ENCODE assay signal across 1 cellular context in the genomic region with DNA sequence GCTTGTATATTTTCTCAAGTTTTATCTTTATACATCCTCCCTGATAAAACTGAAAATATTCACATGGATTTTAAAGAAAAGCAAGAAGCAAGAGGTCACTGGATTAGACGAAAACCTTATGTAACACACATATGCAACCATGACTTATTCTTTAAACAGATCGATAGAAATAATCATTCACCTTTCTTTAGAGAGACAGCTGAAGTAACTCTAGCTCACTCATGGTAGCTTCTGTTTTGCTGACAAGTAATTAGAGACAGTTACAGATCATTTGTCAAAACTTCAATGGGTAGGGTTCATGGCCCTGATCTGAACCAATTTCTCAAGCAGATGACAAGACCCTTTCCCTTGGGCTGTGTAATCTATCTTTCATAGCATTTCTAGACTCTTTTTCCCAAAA.
TF ChIP-seq lines count a peak whose summit lies in the region.

No MANE protein-coding gene starts in this region.

TF ChIP-seq in HepG2, 621 proteins besides CTCF, POLR2A, EP300 and RAD21 (continued from another document and continues in another):
- TF ChIP-seq, protein P1, sequence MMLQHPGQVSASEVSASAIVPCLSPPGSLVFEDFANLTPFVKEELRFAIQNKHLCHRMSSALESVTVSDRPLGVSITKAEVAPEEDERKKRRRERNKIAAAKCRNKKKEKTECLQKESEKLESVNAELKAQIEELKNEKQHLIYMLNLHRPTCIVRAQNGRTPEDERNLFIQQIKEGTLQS (CRISPR knock-in tag; IDR thresholded peaks at IDR 0.05) = no peak
- no peak for TF ChIP-seq SAP130 (CRISPR knock-in tag; IDR thresholded peaks at IDR 0.05; ENCODE audit: low read depth)
- TF ChIP-seq GTF3A (CRISPR knock-in tag; conservative IDR thresholded peaks at IDR 0.05) = no peak
- TF ChIP-seq, protein P2, sequence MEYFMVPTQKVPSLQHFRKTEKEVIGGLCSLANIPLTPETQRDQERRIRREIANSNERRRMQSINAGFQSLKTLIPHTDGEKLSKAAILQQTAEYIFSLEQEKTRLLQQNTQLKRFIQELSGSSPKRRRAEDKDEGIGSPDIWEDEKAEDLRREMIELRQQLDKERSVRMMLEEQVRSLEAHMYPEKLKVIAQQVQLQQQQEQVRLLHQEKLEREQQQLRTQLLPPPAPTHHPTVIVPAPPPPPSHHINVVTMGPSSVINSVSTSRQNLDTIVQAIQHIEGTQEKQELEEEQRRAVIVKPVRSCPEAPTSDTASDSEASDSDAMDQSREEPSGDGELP (IDR thresholded peaks at IDR 0.05; ENCODE audit: borderline replicate concordance, low read depth) = 0 out of 2 replicates have a peak, but pooled peaks have one; percentile 19
- peak; percentile 75 for TF ChIP-seq KAT2B (IDR thresholded peaks at IDR 0.05; ENCODE audit: borderline replicate concordance, low read depth, low read length)
- TF ChIP-seq, protein P3, sequence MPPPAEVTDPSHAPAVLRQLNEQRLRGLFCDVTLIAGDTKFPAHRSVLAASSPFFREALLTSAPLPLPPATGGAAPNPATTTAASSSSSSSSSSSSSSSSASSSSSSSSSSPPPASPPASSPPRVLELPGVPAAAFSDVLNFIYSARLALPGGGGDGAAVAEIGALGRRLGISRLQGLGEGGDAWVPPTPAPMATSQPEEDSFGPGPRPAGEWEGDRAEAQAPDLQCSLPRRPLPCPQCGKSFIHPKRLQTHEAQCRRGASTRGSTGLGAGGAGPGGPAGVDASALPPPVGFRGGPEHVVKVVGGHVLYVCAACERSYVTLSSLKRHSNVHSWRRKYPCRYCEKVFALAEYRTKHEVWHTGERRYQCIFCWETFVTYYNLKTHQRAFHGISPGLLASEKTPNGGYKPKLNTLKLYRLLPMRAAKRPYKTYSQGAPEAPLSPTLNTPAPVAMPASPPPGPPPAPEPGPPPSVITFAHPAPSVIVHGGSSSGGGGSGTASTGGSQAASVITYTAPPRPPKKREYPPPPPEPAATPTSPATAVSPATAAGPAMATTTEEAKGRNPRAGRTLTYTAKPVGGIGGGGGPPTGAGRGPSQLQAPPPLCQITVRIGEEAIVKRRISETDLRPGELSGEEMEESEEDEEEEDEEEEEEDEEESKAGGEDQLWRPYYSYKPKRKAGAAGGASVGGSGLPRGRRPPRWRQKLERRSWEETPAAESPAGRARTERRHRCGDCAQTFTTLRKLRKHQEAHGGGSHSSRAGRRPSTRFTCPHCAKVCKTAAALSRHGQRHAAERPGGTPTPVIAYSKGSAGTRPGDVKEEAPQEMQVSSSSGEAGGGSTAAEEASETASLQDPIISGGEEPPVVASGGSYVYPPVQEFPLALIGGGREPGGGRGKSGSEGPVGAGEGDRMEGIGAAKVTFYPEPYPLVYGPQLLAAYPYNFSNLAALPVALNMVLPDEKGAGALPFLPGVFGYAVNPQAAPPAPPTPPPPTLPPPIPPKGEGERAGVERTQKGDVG (CRISPR knock-in tag; IDR thresholded peaks at IDR 0.05; ENCODE audit: borderline replicate concordance) = no peak
- TF ChIP-seq PCBP2 (optimal IDR thresholded peaks at IDR 0.05; ENCODE audit: low read depth, low read length, poor library complexity, severe bottlenecking) = no peak
- TF ChIP-seq STAG1 (CRISPR knock-in tag; IDR thresholded peaks at IDR 0.05) = no peak
- TF ChIP-seq BCL6 (CRISPR knock-in tag; IDR thresholded peaks at IDR 0.05) = peak; percentile 55
- no peak for TF ChIP-seq ZNF496 (CRISPR knock-in tag; IDR thresholded peaks at IDR 0.05; ENCODE audit: insufficient replicate concordance)
- no peak for TF ChIP-seq ZNF674 (CRISPR knock-in tag; IDR thresholded peaks at IDR 0.05; ENCODE audit: low read depth)
- no peak for TF ChIP-seq ZNF264 (CRISPR knock-in tag; IDR thresholded peaks at IDR 0.05)
- TF ChIP-seq, protein P4, sequence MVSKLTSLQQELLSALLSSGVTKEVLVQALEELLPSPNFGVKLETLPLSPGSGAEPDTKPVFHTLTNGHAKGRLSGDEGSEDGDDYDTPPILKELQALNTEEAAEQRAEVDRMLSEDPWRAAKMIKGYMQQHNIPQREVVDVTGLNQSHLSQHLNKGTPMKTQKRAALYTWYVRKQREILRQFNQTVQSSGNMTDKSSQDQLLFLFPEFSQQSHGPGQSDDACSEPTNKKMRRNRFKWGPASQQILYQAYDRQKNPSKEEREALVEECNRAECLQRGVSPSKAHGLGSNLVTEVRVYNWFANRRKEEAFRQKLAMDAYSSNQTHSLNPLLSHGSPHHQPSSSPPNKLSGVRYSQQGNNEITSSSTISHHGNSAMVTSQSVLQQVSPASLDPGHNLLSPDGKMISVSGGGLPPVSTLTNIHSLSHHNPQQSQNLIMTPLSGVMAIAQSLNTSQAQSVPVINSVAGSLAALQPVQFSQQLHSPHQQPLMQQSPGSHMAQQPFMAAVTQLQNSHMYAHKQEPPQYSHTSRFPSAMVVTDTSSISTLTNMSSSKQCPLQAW (CRISPR knock-in tag; IDR thresholded peaks at IDR 0.05) = no peak
- TF ChIP-seq KLF6 (CRISPR knock-in tag; IDR thresholded peaks at IDR 0.05) = no peak
- no peak for TF ChIP-seq SKI (IDR thresholded peaks at IDR 0.05; ENCODE audit: partially characterized antibody)
- TF ChIP-seq CREB1 (IDR thresholded peaks at IDR 0.05) = no peak
- TF ChIP-seq CREB1 (CRISPR knock-in tag; IDR thresholded peaks at IDR 0.05) = 0 out of 2 replicates have a peak, but pooled peaks have one; percentile 13
- no peak for TF ChIP-seq RFXAP (CRISPR knock-in tag; IDR thresholded peaks at IDR 0.05; ENCODE audit: borderline replicate concordance)
- TF ChIP-seq PHB2 (IDR thresholded peaks at IDR 0.05; ENCODE audit: partially characterized antibody) = no peak
- no peak for TF ChIP-seq ZNF143 (CRISPR knock-in tag; IDR thresholded peaks at IDR 0.05)
- TF ChIP-seq, protein P5, sequence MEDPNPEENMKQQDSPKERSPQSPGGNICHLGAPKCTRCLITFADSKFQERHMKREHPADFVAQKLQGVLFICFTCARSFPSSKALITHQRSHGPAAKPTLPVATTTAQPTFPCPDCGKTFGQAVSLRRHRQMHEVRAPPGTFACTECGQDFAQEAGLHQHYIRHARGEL (CRISPR knock-in tag; IDR thresholded peaks at IDR 0.05) = no peak
- no peak for TF ChIP-seq PITX1 (CRISPR knock-in tag; IDR thresholded peaks at IDR 0.05)
- TF ChIP-seq RBM22 (optimal IDR thresholded peaks at IDR 0.05; ENCODE audit: low read length) = no peak
- TF ChIP-seq ZNF431 (CRISPR knock-in tag; IDR thresholded peaks at IDR 0.05; ENCODE audit: borderline replicate concordance, low read depth) = no peak
- no peak for TF ChIP-seq ZNF879 (CRISPR knock-in tag; IDR thresholded peaks at IDR 0.05)
- TF ChIP-seq, protein P6, sequence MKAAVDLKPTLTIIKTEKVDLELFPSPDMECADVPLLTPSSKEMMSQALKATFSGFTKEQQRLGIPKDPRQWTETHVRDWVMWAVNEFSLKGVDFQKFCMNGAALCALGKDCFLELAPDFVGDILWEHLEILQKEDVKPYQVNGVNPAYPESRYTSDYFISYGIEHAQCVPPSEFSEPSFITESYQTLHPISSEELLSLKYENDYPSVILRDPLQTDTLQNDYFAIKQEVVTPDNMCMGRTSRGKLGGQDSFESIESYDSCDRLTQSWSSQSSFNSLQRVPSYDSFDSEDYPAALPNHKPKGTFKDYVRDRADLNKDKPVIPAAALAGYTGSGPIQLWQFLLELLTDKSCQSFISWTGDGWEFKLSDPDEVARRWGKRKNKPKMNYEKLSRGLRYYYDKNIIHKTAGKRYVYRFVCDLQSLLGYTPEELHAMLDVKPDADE (CRISPR knock-in tag; IDR thresholded peaks at IDR 0.05) = no peak
- TF ChIP-seq POLR2AphosphoS2 (IDR thresholded peaks at IDR 0.05; ENCODE audit: low read depth, low read length) = no peak
- TF ChIP-seq MIXL1 (CRISPR knock-in tag; IDR thresholded peaks at IDR 0.05) = peak; percentile 72
- TF ChIP-seq, protein P7, sequence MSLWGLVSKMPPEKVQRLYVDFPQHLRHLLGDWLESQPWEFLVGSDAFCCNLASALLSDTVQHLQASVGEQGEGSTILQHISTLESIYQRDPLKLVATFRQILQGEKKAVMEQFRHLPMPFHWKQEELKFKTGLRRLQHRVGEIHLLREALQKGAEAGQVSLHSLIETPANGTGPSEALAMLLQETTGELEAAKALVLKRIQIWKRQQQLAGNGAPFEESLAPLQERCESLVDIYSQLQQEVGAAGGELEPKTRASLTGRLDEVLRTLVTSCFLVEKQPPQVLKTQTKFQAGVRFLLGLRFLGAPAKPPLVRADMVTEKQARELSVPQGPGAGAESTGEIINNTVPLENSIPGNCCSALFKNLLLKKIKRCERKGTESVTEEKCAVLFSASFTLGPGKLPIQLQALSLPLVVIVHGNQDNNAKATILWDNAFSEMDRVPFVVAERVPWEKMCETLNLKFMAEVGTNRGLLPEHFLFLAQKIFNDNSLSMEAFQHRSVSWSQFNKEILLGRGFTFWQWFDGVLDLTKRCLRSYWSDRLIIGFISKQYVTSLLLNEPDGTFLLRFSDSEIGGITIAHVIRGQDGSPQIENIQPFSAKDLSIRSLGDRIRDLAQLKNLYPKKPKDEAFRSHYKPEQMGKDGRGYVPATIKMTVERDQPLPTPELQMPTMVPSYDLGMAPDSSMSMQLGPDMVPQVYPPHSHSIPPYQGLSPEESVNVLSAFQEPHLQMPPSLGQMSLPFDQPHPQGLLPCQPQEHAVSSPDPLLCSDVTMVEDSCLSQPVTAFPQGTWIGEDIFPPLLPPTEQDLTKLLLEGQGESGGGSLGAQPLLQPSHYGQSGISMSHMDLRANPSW (CRISPR knock-in tag; IDR thresholded peaks at IDR 0.05; ENCODE audit: borderline replicate concordance) = no peak
- TF ChIP-seq SCMH1 (CRISPR knock-in tag; IDR thresholded peaks at IDR 0.05; ENCODE audit: borderline replicate concordance) = no peak
- TF ChIP-seq, protein P8, sequence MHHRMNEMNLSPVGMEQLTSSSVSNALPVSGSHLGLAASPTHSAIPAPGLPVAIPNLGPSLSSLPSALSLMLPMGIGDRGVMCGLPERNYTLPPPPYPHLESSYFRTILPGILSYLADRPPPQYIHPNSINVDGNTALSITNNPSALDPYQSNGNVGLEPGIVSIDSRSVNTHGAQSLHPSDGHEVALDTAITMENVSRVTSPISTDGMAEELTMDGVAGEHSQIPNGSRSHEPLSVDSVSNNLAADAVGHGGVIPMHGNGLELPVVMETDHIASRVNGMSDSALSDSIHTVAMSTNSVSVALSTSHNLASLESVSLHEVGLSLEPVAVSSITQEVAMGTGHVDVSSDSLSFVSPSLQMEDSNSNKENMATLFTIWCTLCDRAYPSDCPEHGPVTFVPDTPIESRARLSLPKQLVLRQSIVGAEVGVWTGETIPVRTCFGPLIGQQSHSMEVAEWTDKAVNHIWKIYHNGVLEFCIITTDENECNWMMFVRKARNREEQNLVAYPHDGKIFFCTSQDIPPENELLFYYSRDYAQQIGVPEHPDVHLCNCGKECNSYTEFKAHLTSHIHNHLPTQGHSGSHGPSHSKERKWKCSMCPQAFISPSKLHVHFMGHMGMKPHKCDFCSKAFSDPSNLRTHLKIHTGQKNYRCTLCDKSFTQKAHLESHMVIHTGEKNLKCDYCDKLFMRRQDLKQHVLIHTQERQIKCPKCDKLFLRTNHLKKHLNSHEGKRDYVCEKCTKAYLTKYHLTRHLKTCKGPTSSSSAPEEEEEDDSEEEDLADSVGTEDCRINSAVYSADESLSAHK (CRISPR knock-in tag; IDR thresholded peaks at IDR 0.05; ENCODE audit: borderline replicate concordance) = no peak
- TF ChIP-seq GZF1 (CRISPR knock-in tag; IDR thresholded peaks at IDR 0.05) = no peak
- no peak for TF ChIP-seq ZNF232 (CRISPR knock-in tag; IDR thresholded peaks at IDR 0.05; ENCODE audit: borderline replicate concordance)
- no peak for TF ChIP-seq DR1 (CRISPR knock-in tag; IDR thresholded peaks at IDR 0.05)
- no peak for TF ChIP-seq ZNF564 (CRISPR knock-in tag; IDR thresholded peaks at IDR 0.05)
- TF ChIP-seq, protein P9, sequence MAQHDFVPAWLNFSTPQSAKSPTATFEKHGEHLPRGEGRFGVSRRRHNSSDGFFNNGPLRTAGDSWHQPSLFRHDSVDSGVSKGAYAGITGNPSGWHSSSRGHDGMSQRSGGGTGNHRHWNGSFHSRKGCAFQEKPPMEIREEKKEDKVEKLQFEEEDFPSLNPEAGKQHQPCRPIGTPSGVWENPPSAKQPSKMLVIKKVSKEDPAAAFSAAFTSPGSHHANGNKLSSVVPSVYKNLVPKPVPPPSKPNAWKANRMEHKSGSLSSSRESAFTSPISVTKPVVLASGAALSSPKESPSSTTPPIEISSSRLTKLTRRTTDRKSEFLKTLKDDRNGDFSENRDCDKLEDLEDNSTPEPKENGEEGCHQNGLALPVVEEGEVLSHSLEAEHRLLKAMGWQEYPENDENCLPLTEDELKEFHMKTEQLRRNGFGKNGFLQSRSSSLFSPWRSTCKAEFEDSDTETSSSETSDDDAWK (CRISPR knock-in tag; IDR thresholded peaks at IDR 0.05) = no peak
- no peak for TF ChIP-seq ZNF777 (CRISPR knock-in tag; IDR thresholded peaks at IDR 0.05)
- no peak for TF ChIP-seq SRSF9 (IDR thresholded peaks at IDR 0.05; ENCODE audit: borderline replicate concordance, insufficient read depth, low read depth, low read length, poor library complexity, severe bottlenecking)
- 0 out of 4 replicates have a peak, but pooled peaks of 1 of the 2 experiments have one; percentile 13 for TF ChIP-seq MAFK (conservative IDR thresholded peaks at IDR 0.05 in 1 of 2, IDR thresholded peaks at IDR 0.05 in 1 of 2; ENCODE audit: low read length in 2 of 2)
- TF ChIP-seq HNF4A (CRISPR knock-in tag; IDR thresholded peaks at IDR 0.05) = no peak
- TF ChIP-seq MIER2 (CRISPR knock-in tag; IDR thresholded peaks at IDR 0.05) = no peak
- TF ChIP-seq THYN1 (CRISPR knock-in tag; IDR thresholded peaks at IDR 0.05; ENCODE audit: borderline replicate concordance, low read depth) = no peak
- TF ChIP-seq MXD4 (CRISPR knock-in tag; IDR thresholded peaks at IDR 0.05) = no peak
- TF ChIP-seq ZNF296 (CRISPR knock-in tag; conservative IDR thresholded peaks at IDR 0.05) = no peak
- TF ChIP-seq ZNF747 (CRISPR knock-in tag; IDR thresholded peaks at IDR 0.05; ENCODE audit: borderline replicate concordance) = no peak
- TF ChIP-seq, protein P10, sequence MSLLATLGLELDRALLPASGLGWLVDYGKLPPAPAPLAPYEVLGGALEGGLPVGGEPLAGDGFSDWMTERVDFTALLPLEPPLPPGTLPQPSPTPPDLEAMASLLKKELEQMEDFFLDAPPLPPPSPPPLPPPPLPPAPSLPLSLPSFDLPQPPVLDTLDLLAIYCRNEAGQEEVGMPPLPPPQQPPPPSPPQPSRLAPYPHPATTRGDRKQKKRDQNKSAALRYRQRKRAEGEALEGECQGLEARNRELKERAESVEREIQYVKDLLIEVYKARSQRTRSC (CRISPR knock-in tag; IDR thresholded peaks at IDR 0.05; ENCODE audit: low read depth) = no peak
- no peak for TF ChIP-seq SRF (IDR thresholded peaks at IDR 0.05; ENCODE audit: low read depth, low read length)
- TF ChIP-seq NR2C2 (CRISPR knock-in tag; IDR thresholded peaks at IDR 0.05; ENCODE audit: borderline replicate concordance) = no peak
- TF ChIP-seq ATAD3A (CRISPR knock-in tag; IDR thresholded peaks at IDR 0.05) = no peak
- no peak for TF ChIP-seq FOXK1 (CRISPR knock-in tag; IDR thresholded peaks at IDR 0.05; ENCODE audit: borderline replicate concordance, low read depth)
- peak; percentile 49; the same call in 1 of the 2 replicates for TF ChIP-seq RXRB (CRISPR knock-in tag; IDR thresholded peaks at IDR 0.05; ENCODE audit: borderline replicate concordance)
- no peak for TF ChIP-seq PHF20 (CRISPR knock-in tag; IDR thresholded peaks at IDR 0.05)
- TF ChIP-seq HNRNPL (IDR thresholded peaks at IDR 0.05; ENCODE audit: low read depth, low read length) = no peak
- TF ChIP-seq FOXP1 (IDR thresholded peaks at IDR 0.05) = no peak
- TF ChIP-seq FOXP1 (CRISPR knock-in tag; IDR thresholded peaks at IDR 0.05) = no peak
- no peak for TF ChIP-seq ZNF230 (CRISPR knock-in tag; IDR thresholded peaks at IDR 0.05)
- no peak for TF ChIP-seq TBL1XR1 (IDR thresholded peaks at IDR 0.05; ENCODE audit: borderline replicate concordance, low read length, partially characterized antibody)
- TF ChIP-seq ZNF136 (CRISPR knock-in tag; IDR thresholded peaks at IDR 0.05; ENCODE audit: low read depth) = no peak
- TF ChIP-seq ONECUT2 (CRISPR knock-in tag; IDR thresholded peaks at IDR 0.05) = peak; percentile 87
- no peak for TF ChIP-seq SMAD3 (CRISPR knock-in tag; IDR thresholded peaks at IDR 0.05)
